In the genomic region with DNA sequence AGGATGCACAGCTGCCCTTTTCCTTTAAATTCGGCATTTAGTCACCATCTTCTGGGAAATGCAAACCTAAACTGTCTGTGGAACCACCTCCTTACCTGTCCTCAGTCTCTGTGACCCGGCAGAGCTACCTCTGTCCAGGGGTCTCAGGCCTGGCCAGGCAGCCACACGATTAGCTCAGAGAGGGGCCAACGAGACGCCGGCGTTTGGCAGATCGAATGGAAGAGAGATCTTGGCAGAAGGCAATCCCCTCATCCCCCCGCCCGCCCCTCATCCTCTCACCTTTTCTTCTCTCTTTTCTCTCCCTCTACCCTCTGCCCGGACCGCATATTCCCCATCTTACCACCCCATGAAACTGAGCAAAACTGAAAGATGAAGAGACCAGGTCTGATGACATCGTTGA, we compare ENCODE assay signal across 18 cellular contexts.
DNase-seq lines count a peak whose midpoint lies in the region; ATAC-seq, FAIRE-seq and TF ChIP-seq lines count a peak whose summit lies in the region.
"Had no signal": no experiment of that assay in that cellular context is flagged by ENCODE, and none has a peak within 500 bp of the region (broad histone marks: within the 10 kb centered on the region; RNA-seq: fewer than 3 reads in every experiment).

No MANE protein-coding gene starts in this region.

- H3K27ac ChIP-seq in right lobe of liver (no peak overlapping the region), HepG2 (ENCODE audit: extremely low read length, insufficient read depth, low read length) (no peak overlapping the region), kidney (ENCODE audit: low read depth in 2 of 2, low read length in 2 of 2) (no peak overlapping the region), sigmoid colon (no peak overlapping the region), ovary (no peak overlapping the region)

- TF ChIP-seq POLR2A in right lobe of liver (IDR thresholded peaks at IDR 0.05) (no peak), HepG2 (IDR thresholded peaks at IDR 0.05; ENCODE audit: insufficient read depth in 1 of 2, low read depth in 2 of 2, low read length in 2 of 2) (no peak), sigmoid colon (IDR thresholded peaks at IDR 0.05) (no peak), ovary (IDR thresholded peaks at IDR 0.05) (no peak)

- intact Hi-C loops in right lobe of liver (cut with DNase I) (no loop called here), HepG2 (cut with micrococcal nuclease; ENCODE audit: unreplicated experiment) (no loop called here), kidney (cut with DNase I) (no loop called here), sigmoid colon (cut with DNase I) (no loop called here), ovary (cut with DNase I) (no loop called here)

- H3K4me3 ChIP-seq in right lobe of liver (no peak overlapping the region), HepG2 (replicated peaks in 1 of 3; ENCODE audit: insufficient read depth in 1 of 3, low read depth in 2 of 3, low read length in 3 of 3) (no peak overlapping the region), kidney (ENCODE audit: low read length in 2 of 2) (no peak overlapping the region), sigmoid colon (no peak overlapping the region), ovary (no peak overlapping the region)

- H3K27me3 ChIP-seq in right lobe of liver, result no peaks in the 10 kb centered on the region
- peaks cover 2 to 11% of the 10 kb centered on the region in 2 experiments; a peak in 1 of 5 replicates for H3K27me3 ChIP-seq in HepG2 (ENCODE audit: control insufficient read depth in 1 of 2, insufficient read depth in 2 of 2, low read length in 2 of 2)
- H3K27me3 ChIP-seq in sigmoid colon, result no peaks in the 10 kb centered on the region
- no peaks in the 10 kb centered on the region for H3K27me3 ChIP-seq in ovary

- FAIRE-seq in HepG2 (lab: Jason Lieb, UNC), result no peak
- no peak for FAIRE-seq in kidney (lab: Jason Lieb, UNC)
- FAIRE-seq: A204.1, D721Med, G401.6, GM12892 had no signal

- H3K79me2 ChIP-seq in HepG2 (ENCODE audit: insufficient read depth, low read length), result no peaks in the 10 kb centered on the region

- H3K36me3 ChIP-seq in right lobe of liver (no peaks in the 10 kb centered on the region), HepG2 (replicated peaks in 1 of 2; ENCODE audit: control insufficient read depth in 1 of 2, insufficient read depth in 2 of 2, low read length in 2 of 2) (no peaks in the 10 kb centered on the region), kidney (ENCODE audit: control insufficient read depth in 1 of 2, insufficient read depth in 2 of 2, low read length in 2 of 2) (no peaks in the 10 kb centered on the region), sigmoid colon (no peaks in the 10 kb centered on the region), ovary (no peaks in the 10 kb centered on the region)

- in situ Hi-C loops in HepG2 (cut with HindIII; ENCODE audit: extremely low pct_ligation_motif_present, low pct_unique_long_range_greater_than_20kb), result no loop called here

- DNase-seq in right lobe of liver, result peak in 2 of 3 donors; percentile 8 to 36
- no peak for DNase-seq in HepG2 (ENCODE audit: low spot score)
- peak; percentile 42 for DNase-seq in kidney
- peak; percentile 36 for DNase-seq in sigmoid colon
- DNase-seq in activated CD4-positive, alpha-beta T cell treated with anti-CD3 and anti-CD28 coated beads, Interleukin-2, amount 50 U/mL, for 48 hours, result no peak
- DNase-seq in SW480 (ENCODE audit: low spot score), result no peak
- DNase-seq in ovary, result no peak
- DNase-seq: C1 segment of cervical spinal cord; CD4-positive, alpha-beta memory T cell; DMS153; DMS79 treated with DMSO at 0.1 percent for 48 hours; EL; HCEC 1CT; HFFc6 had no signal

- POLR2A ChIA-PET in HepG2 (lab: Yijun Ruan, JAX), result no interaction called here

- no peak overlapping the region for H3K9ac ChIP-seq in HepG2 (ENCODE audit: insufficient read depth, low read depth, low read length)
- no peak overlapping the region for H3K9ac ChIP-seq in kidney (ENCODE audit: low read length in 2 of 2)

- no TSS peak for BruUV-seq in HepG2 (replicated peaks; lab: Mats Ljungman, UMichigan)

- TF ChIP-seq CTCF in right lobe of liver (IDR thresholded peaks at IDR 0.05) (no peak), HepG2 (CRISPR knock-in tag; IDR thresholded peaks at IDR 0.05) (no peak), kidney (IDR thresholded peaks at IDR 0.05; ENCODE audit: borderline replicate concordance, extremely low read depth, insufficient read depth) (no peak), sigmoid colon (IDR thresholded peaks at IDR 0.05) (no peak), ovary (IDR thresholded peaks at IDR 0.05) (no peak)

- H2AFZ ChIP-seq in HepG2 (ENCODE audit: low read length), result no peak overlapping the region

- WGBS in right lobe of liver (ENCODE audit: insufficient coverage, low coverage, low lambda C conversion rate, missing lambda C conversion rate), result 97% methylated on average over 3 of the region's 13 CpGs
- WGBS in HepG2 (ENCODE audit: low lambda C conversion rate), result 46% methylated on average over 13 of the region's 13 CpGs
- 94 to 96% methylated on average over 13 of the region's 13 CpGs for WGBS in sigmoid colon, 2 donors
- 90 to 94% (median 94%) methylated on average over 13 of the region's 13 CpGs for WGBS in ovary, 3 donors

- H3K4me2 ChIP-seq in HepG2 (ENCODE audit: low read depth, low read length), result no peak overlapping the region

- H4K20me1 ChIP-seq in HepG2 (ENCODE audit: insufficient read depth, low read length), result no peaks in the 10 kb centered on the region

- H3K9me3 ChIP-seq in right lobe of liver (no peaks in the 10 kb centered on the region), HepG2 (ENCODE audit: low read length) (no peaks in the 10 kb centered on the region), kidney (ENCODE audit: control insufficient read depth in 1 of 2, low read length in 2 of 2) (peaks cover under 1 to 2% of the 10 kb centered on the region in 2 donors), sigmoid colon (no peaks in the 10 kb centered on the region), ovary (no peaks in the 10 kb centered on the region)

- H3K4me1 ChIP-seq in right lobe of liver (no peaks in the 10 kb centered on the region), HepG2 (ENCODE audit: insufficient read depth, low read length) (no peaks in the 10 kb centered on the region), kidney (ENCODE audit: control insufficient read depth in 1 of 2, insufficient read depth in 1 of 2, low read depth in 1 of 2, low read length in 2 of 2) (no peaks in the 10 kb centered on the region), sigmoid colon (no peaks in the 10 kb centered on the region), ovary (ENCODE audit: insufficient read depth) (no peaks in the 10 kb centered on the region)

- CTCF ChIA-PET in HepG2 (lab: Yijun Ruan, JAX; ENCODE audit: low intra/inter-chr PET ratio, low total read pairs), result no interaction called here

- TF ChIP-seq EP300 in HepG2 (IDR thresholded peaks at IDR 0.05; ENCODE audit: low read depth in 2 of 2, low read length in 2 of 2) (no peak), HepG2 (CRISPR knock-in tag; IDR thresholded peaks at IDR 0.05; ENCODE audit: borderline replicate concordance) (no peak), sigmoid colon (IDR thresholded peaks at IDR 0.05) (no peak), ovary (IDR thresholded peaks at IDR 0.05) (no peak)

- TF ChIP-seq RAD21 in HepG2 (CRISPR knock-in tag; IDR thresholded peaks at IDR 0.05), result no peak

- ATAC-seq in right lobe of liver (no peak), HepG2 (no peak)

TF ChIP-seq in HepG2, 621 proteins besides CTCF, POLR2A, EP300 and RAD21:
- TF ChIP-seq ZNF672 (CRISPR knock-in tag; IDR thresholded peaks at IDR 0.05), result no peak
- TF ChIP-seq NFATC3 (CRISPR knock-in tag; IDR thresholded peaks at IDR 0.05), result no peak
- TF ChIP-seq ZZZ3 (CRISPR knock-in tag; IDR thresholded peaks at IDR 0.05; ENCODE audit: borderline replicate concordance), result no peak
- no peak for TF ChIP-seq GPN1 (CRISPR knock-in tag; IDR thresholded peaks at IDR 0.05; ENCODE audit: borderline replicate concordance)
- TF ChIP-seq SSRP1 (CRISPR knock-in tag; IDR thresholded peaks at IDR 0.05), result no peak
- TF ChIP-seq NR2F2 (IDR thresholded peaks at IDR 0.05; ENCODE audit: borderline replicate concordance, low read depth), result no peak
- no peak for TF ChIP-seq ZNF530 (CRISPR knock-in tag; IDR thresholded peaks at IDR 0.05; ENCODE audit: low read depth)
- no peak for TF ChIP-seq ISX (CRISPR knock-in tag; conservative IDR thresholded peaks at IDR 0.05)
- TF ChIP-seq ZNF34 (CRISPR knock-in tag; IDR thresholded peaks at IDR 0.05; ENCODE audit: borderline replicate concordance), result no peak
- no peak for TF ChIP-seq ZNF335 (CRISPR knock-in tag; IDR thresholded peaks at IDR 0.05)
- TF ChIP-seq, protein P1, sequence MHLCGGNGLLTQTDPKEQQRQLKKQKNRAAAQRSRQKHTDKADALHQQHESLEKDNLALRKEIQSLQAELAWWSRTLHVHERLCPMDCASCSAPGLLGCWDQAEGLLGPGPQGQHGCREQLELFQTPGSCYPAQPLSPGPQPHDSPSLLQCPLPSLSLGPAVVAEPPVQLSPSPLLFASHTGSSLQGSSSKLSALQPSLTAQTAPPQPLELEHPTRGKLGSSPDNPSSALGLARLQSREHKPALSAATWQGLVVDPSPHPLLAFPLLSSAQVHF (CRISPR knock-in tag; IDR thresholded peaks at IDR 0.05), result no peak
- TF ChIP-seq, protein P2, sequence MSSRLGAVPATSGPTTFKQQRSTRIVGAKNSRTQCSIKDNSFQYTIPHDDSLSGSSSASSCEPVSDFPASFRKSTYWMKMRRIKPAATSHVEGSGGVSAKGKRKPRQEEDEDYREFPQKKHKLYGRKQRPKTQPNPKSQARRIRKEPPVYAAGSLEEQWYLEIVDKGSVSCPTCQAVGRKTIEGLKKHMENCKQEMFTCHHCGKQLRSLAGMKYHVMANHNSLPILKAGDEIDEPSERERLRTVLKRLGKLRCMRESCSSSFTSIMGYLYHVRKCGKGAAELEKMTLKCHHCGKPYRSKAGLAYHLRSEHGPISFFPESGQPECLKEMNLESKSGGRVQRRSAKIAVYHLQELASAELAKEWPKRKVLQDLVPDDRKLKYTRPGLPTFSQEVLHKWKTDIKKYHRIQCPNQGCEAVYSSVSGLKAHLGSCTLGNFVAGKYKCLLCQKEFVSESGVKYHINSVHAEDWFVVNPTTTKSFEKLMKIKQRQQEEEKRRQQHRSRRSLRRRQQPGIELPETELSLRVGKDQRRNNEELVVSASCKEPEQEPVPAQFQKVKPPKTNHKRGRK (CRISPR knock-in tag; IDR thresholded peaks at IDR 0.05), result no peak
- no peak for TF ChIP-seq ZNF562 (CRISPR knock-in tag; IDR thresholded peaks at IDR 0.05; ENCODE audit: borderline replicate concordance)
- TF ChIP-seq ZNF75D (CRISPR knock-in tag; IDR thresholded peaks at IDR 0.05; ENCODE audit: borderline replicate concordance), result no peak
- no peak for TF ChIP-seq HOXA3 (CRISPR knock-in tag; IDR thresholded peaks at IDR 0.05)
- TF ChIP-seq KDM2A (CRISPR knock-in tag; IDR thresholded peaks at IDR 0.05; ENCODE audit: borderline replicate concordance, low read depth), result no peak

Comparison
In these comparisons a context has a peak if more than half of its experiments do, and no peak if none do; other contexts are left out.
1. DNase-seq: peak in right lobe of liver (2 of 3), kidney (single experiment) and sigmoid colon (single experiment); none in HepG2 (single experiment), activated CD4-positive, alpha-beta T cell treated with anti-CD3 and anti-CD28 coated beads, Interleukin-2, amount 50 U/mL, for 48 hours (0 of 2), SW480 (single experiment) and ovary (0 of 5).